Comparison of ENCODE assay signal across 9 cellular contexts in the genomic region with DNA sequence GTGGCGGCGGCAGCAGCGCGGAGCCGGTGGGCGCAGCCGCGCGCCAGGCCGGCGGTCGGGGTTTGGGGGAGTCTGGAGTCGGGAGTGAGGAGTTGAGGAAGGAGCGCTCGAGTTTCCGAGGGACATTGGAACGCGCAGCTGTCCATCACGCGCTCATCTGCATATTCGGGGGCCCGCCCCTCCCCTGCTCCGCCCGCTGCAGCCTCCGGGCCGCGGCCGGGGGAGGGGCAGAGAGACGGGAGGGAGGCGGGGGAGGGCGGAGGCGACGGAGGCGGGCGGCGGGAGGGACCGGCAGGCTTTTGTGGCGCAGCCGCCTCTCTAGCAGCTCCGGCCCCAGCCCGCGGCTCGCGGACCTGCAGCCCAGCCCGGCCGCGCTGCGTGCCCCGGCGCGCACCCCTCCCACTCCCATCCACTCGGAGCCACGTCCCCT. TPM values are rescaled to one million over a fixed set of nuclear protein-coding genes. Genes with fewer than 3 reads are reported as not detected.
DNase-seq lines count a peak whose midpoint lies in the region; ATAC-seq, FAIRE-seq and TF ChIP-seq lines count a peak whose summit lies in the region.
"Had no signal": no experiment of that assay in that cellular context is flagged by ENCODE, and none has a peak within 500 bp of the region (broad histone marks: within the 10 kb centered on the region; RNA-seq: fewer than 3 reads in every experiment).

A gene (minus strand): TSS at position 86 of the 430 bp plus-strand sequence. CDS start 264 bp downstream, outside the sequence.

- intact Hi-C loops in right cardiac atrium (cut with DNase I): no loop called here

- DNase-seq in activated naive CD4-positive, alpha-beta T cell treated with anti-CD3 and anti-CD28 coated beads, Interleukin-2, amount 50 U/mL, for 72 hours (ENCODE audit: low spot score in 2 of 2): no peak
- DNase-seq in adipocyte (ENCODE audit: low read depth) (no peak), right cardiac atrium (peak; percentile 74 to 87 (median 84)), small intestine (peak; percentile 61), GM13976 (ENCODE audit: low spot score) (no peak)

- H3K4me1 ChIP-seq in adipocyte (ENCODE audit: control insufficient read depth, insufficient read depth, low read length): peaks cover 39% of the 10 kb centered on the region
- no peaks in the 10 kb centered on the region for H3K4me1 ChIP-seq in right cardiac atrium (ENCODE audit: control insufficient read depth, insufficient read depth, low read length)
- peaks cover 0 to 3% of the 10 kb centered on the region in 2 donors for H3K4me1 ChIP-seq in small intestine (ENCODE audit: control insufficient read depth in 2 of 2, insufficient read depth in 1 of 2, low read depth in 1 of 2, low read length in 1 of 2)

- 2% methylated on average over 53 of the region's 53 CpGs for WGBS in right cardiac atrium
- WGBS in small intestine, 3 donors: 1 to 6% (median 2%) methylated on average over 14 to 52 of the region's 53 CpGs

- H3K4me1 Mint-ChIP-seq in activated naive CD4-positive, alpha-beta T cell treated with anti-CD3 and anti-CD28 coated beads, Interleukin-2, amount 50 U/mL, for 24 hours: peaks cover 20% of the 10 kb centered on the region

- H3K36me3 ChIP-seq in adipocyte (ENCODE audit: control insufficient read depth, insufficient read depth, low read length, severe bottlenecking): peaks cover 4% of the 10 kb centered on the region
- no peaks in the 10 kb centered on the region for H3K36me3 ChIP-seq in small intestine (ENCODE audit: control insufficient read depth in 2 of 2, insufficient read depth in 2 of 2, low read length in 2 of 2)

- no peaks in the 10 kb centered on the region for H3K9me3 Mint-ChIP-seq in activated naive CD4-positive, alpha-beta T cell treated with anti-CD3 and anti-CD28 coated beads, Interleukin-2, amount 50 U/mL, for 24 hours
- no peaks in the 10 kb centered on the region for H3K9me3 Mint-ChIP-seq in activated naive CD4-positive, alpha-beta T cell treated with anti-CD3 and anti-CD28 coated beads, Interleukin-2, amount 50 U/mL, for 72 hours

- in situ Hi-C loops in GM13976 (cut with MboI; ENCODE audit: low sequenced_read_pairs, unreplicated experiment): no loop called here

- H3K9me3 ChIP-seq in adipocyte (ENCODE audit: control insufficient read depth, low read length) (no peaks in the 10 kb centered on the region), right cardiac atrium (ENCODE audit: control insufficient read depth, low read length) (no peaks in the 10 kb centered on the region), small intestine (ENCODE audit: control insufficient read depth, low read depth) (no peaks in the 10 kb centered on the region)

- H3K4me3 ChIP-seq in adipocyte (ENCODE audit: low read length): peak within 1 kb of the TSS; percentile 90
- peak within 1 kb of the TSS; percentile 51 for H3K4me3 ChIP-seq in right cardiac atrium (ENCODE audit: low read length)
- peak within 1 kb of the TSS in 1 of 2 donors; percentile 46 for H3K4me3 ChIP-seq in small intestine (ENCODE audit: low read depth in 1 of 2, low read length in 2 of 2)

- H3K4me3 Mint-ChIP-seq in activated naive CD4-positive, alpha-beta T cell treated with anti-CD3 and anti-CD28 coated beads, Interleukin-2, amount 50 U/mL, for 24 hours: peak within 1 kb of the TSS; percentile 15

- peaks cover 5% of the 10 kb centered on the region for H3K36me3 Mint-ChIP-seq in activated naive CD4-positive, alpha-beta T cell treated with anti-CD3 and anti-CD28 coated beads, Interleukin-2, amount 50 U/mL, for 24 hours
- H3K36me3 Mint-ChIP-seq in activated naive CD4-positive, alpha-beta T cell treated with anti-CD3 and anti-CD28 coated beads, Interleukin-2, amount 50 U/mL, for 72 hours: peaks cover 12 to 14% of the 10 kb centered on the region in 2 donors

- H3K27me3 Mint-ChIP-seq in activated naive CD4-positive, alpha-beta T cell treated with anti-CD3 and anti-CD28 coated beads, Interleukin-2, amount 50 U/mL, for 24 hours: peaks cover 41% of the 10 kb centered on the region

- no peak for FAIRE-seq in small intestine (lab: Jason Lieb, UNC)
- FAIRE-seq: G401.6 had no signal

- no peak within 1 kb of the TSS for H3K27ac ChIP-seq in right cardiac atrium (ENCODE audit: low read length)
- H3K27ac ChIP-seq in small intestine (ENCODE audit: low read depth in 1 of 2, low read length in 1 of 2): no peak within 1 kb of the TSS

- peak within 1 kb of the TSS; percentile 92 for H3K9ac ChIP-seq in adipocyte (ENCODE audit: low read length)

- H3K27me3 ChIP-seq in adipocyte (replicated peaks; ENCODE audit: control insufficient read depth, insufficient read depth, low read length): no peaks in the 10 kb centered on the region
- H3K27me3 ChIP-seq in right cardiac atrium (ENCODE audit: control insufficient read depth, insufficient read depth): peaks cover 2% of the 10 kb centered on the region
- H3K27me3 ChIP-seq in small intestine (ENCODE audit: control insufficient read depth in 2 of 2, insufficient read depth in 2 of 2, low read length in 2 of 2): peaks cover 34 to 63% of the 10 kb centered on the region in 2 donors

- H3K27ac Mint-ChIP-seq in activated naive CD4-positive, alpha-beta T cell treated with anti-CD3 and anti-CD28 coated beads, Interleukin-2, amount 50 U/mL, for 24 hours: no peak within 1 kb of the TSS
- peak within 1 kb of the TSS in 1 of 2 donors; percentile 91 for H3K27ac Mint-ChIP-seq in activated naive CD4-positive, alpha-beta T cell treated with anti-CD3 and anti-CD28 coated beads, Interleukin-2, amount 50 U/mL, for 72 hours

- no peak for ATAC-seq in activated naive CD4-positive, alpha-beta T cell treated with anti-CD3 and anti-CD28 coated beads, Interleukin-2, amount 50 U/mL, for 72 hours
- ATAC-seq in right cardiac atrium (peak; percentile 89 to 90), HG03139 (IDR thresholded peaks at IDR 0.05; ENCODE audit: unreplicated experiment) (no peak), HG03196 (IDR thresholded peaks at IDR 0.05; ENCODE audit: unreplicated experiment) (no peak)

- no peak for TF ChIP-seq CTCF in GM13976 (IDR thresholded peaks at IDR 0.05; ENCODE audit: borderline replicate concordance, control extremely low read depth, extremely low read depth, insufficient read depth, missing control alignments)

RNA-seq across cellular contexts. Expression of the gene that starts here (rescaled TPM):
- not detected for total RNA-seq in activated naive CD4-positive, alpha-beta T cell treated with anti-CD3 and anti-CD28 coated beads, Interleukin-2, amount 50 U/mL, for 72 hours
- total RNA-seq in right cardiac atrium: 1 to 10 TPM in 1 of 4 donors, under 1 TPM in 2, not detected in 1; 0.46 to 1.4 (median 0.79) TPM
- polyA plus RNA-seq in right cardiac atrium (0.20 TPM), small intestine (under 1 TPM in 1 of 3 donors, not detected in 2; 0.07 TPM)

Comparison
In these comparisons a context has a peak if more than half of its experiments do, and no peak if none do; other contexts are left out.
1. Peak in DNase-seq in small intestine; RNA of the gene not detected or under 1 TPM.
2. ATAC-seq: peak in right cardiac atrium (2 of 2); none in activated naive CD4-positive, alpha-beta T cell treated with anti-CD3 and anti-CD28 coated beads, Interleukin-2, amount 50 U/mL, for 72 hours (0 of 2), HG03139 (single experiment) and HG03196 (single experiment).
3. DNase-seq: peak in right cardiac atrium (3 of 3); none in activated naive CD4-positive, alpha-beta T cell treated with anti-CD3 and anti-CD28 coated beads, Interleukin-2, amount 50 U/mL, for 72 hours (0 of 2), adipocyte (single experiment) and GM13976 (single experiment).